ENCODE assay signal across 8 cellular contexts in the genomic region with DNA sequence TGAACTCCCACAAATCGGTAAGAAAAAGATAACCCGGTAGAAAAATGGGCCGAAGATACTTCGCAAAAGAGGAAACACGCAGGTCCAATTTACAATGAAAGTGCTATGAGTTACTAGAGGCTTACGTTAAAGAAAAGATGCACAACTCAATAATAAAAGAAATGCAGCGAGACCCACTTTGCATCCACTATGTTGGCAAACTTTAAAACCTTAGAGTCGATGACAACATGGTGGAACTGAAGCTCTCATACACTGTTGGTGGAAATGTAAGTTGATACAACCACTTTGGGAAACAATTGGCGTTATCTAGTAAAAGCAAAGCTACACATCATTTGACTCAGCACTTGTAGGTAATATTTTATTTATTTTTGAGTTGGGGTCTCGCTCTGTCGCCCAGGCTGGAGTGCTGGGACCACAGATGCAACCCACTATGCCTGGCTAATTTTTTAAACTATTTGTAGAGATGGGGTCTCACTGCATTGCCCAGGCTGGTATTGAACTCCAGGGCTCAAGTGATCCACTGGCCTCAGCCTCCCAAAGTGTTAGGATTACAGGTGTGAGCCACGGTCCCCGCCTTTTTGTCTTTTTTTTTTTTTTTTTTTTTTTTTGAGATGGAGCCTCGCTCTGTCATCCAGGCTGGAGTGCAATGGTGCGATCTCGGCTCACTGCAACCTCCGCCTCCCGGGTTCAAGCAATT. TPM values are rescaled to one million over a fixed set of nuclear protein-coding genes. Genes with fewer than 3 reads are reported as not detected.
DNase-seq lines count a peak whose midpoint lies in the region; ATAC-seq and TF ChIP-seq lines count a peak whose summit lies in the region.

No MANE protein-coding gene starts in this region.

- intact Hi-C loops in A673 (cut with micrococcal nuclease; ENCODE audit: unreplicated experiment) (no loop called here), breast epithelium (cut with DNase I; ENCODE audit: low total_unique reads) (no loop called here)

- ATAC-seq in GM21576 (IDR thresholded peaks at IDR 0.05; ENCODE audit: unreplicated experiment) (no peak), GM21723 (IDR thresholded peaks at IDR 0.05; ENCODE audit: unreplicated experiment) (no peak)

- peaks cover 7% of the 10 kb centered on the region for H3K4me1 ChIP-seq in A673 (ENCODE audit: insufficient read depth, low read length, poor library complexity, severe bottlenecking)
- peaks cover 6% of the 10 kb centered on the region; the same call in 1 of the 2 replicates for H3K4me1 ChIP-seq in HUES48 (ENCODE audit: control insufficient read depth, insufficient read depth, low read length)
- peaks cover 4 to 10% of the 10 kb centered on the region in 2 donors for H3K4me1 ChIP-seq in breast epithelium
- peaks cover 13 to 23% of the 10 kb centered on the region in 2 donors for H3K4me1 ChIP-seq in mucosa of rectum (ENCODE audit: control insufficient read depth in 2 of 2, insufficient read depth in 2 of 2, low read length in 2 of 2)

- BruUV-seq in A673 (replicated peaks; lab: Mats Ljungman, UMichigan): TSS peak; percentile 96

- TF ChIP-seq CTCF in A673 (conservative IDR thresholded peaks at IDR 0.05; ENCODE audit: low read depth, low read length) (no peak), breast epithelium (IDR thresholded peaks at IDR 0.05) (no peak)

- H3K9ac ChIP-seq in HUES48 (ENCODE audit: low read depth, low read length): peak overlapping the region; percentile 91
- H3K9ac ChIP-seq in mucosa of rectum (ENCODE audit: low read depth in 1 of 2, low read length in 2 of 2): peak overlapping the region; percentile 81 to 89

- H3K4me3 ChIP-seq in A673 (ENCODE audit: low read depth, low read length, poor library complexity, severe bottlenecking) (peak overlapping the region; percentile 78), HUES48 (ENCODE audit: low read depth, low read length) (peak overlapping the region; percentile 88), breast epithelium (peak overlapping the region; percentile 85 to 98 (median 97)), mucosa of rectum (ENCODE audit: low read length in 2 of 2) (peak overlapping the region; percentile 91 to 97)

- no peaks in the 10 kb centered on the region for H3K27me3 ChIP-seq in A673 (replicated peaks; ENCODE audit: insufficient read depth, low read depth, low read length, poor library complexity)
- H3K27me3 ChIP-seq in HUES48 (ENCODE audit: control insufficient read depth, insufficient read depth, low read length): no peaks in the 10 kb centered on the region
- H3K27me3 ChIP-seq in breast epithelium: no peaks in the 10 kb centered on the region
- no peaks in the 10 kb centered on the region for H3K27me3 ChIP-seq in mucosa of rectum (ENCODE audit: control insufficient read depth in 2 of 2, insufficient read depth in 2 of 2, low read length in 2 of 2)

- peaks cover 3% of the 10 kb centered on the region for H3K36me3 ChIP-seq in A673 (ENCODE audit: insufficient read depth, low read length, poor library complexity, severe bottlenecking)
- peaks cover 18% of the 10 kb centered on the region for H3K36me3 ChIP-seq in HUES48 (ENCODE audit: control insufficient read depth, insufficient read depth, low read length)
- no peaks in the 10 kb centered on the region for H3K36me3 ChIP-seq in breast epithelium
- H3K36me3 ChIP-seq in mucosa of rectum (ENCODE audit: control insufficient read depth in 2 of 2, insufficient read depth in 2 of 2, low read length in 2 of 2): peaks cover 10% of the 10 kb centered on the region in 2 donors

- TF ChIP-seq POLR2A in breast epithelium (IDR thresholded peaks at IDR 0.05): no peak

- no peaks in the 10 kb centered on the region for H3K9me3 ChIP-seq in A673 (ENCODE audit: low read depth, low read length, poor library complexity, severe bottlenecking)
- no peaks in the 10 kb centered on the region for H3K9me3 ChIP-seq in HUES48 (ENCODE audit: control insufficient read depth, insufficient read depth, low read length)
- H3K9me3 ChIP-seq in breast epithelium: no peaks in the 10 kb centered on the region
- H3K9me3 ChIP-seq in mucosa of rectum (ENCODE audit: control insufficient read depth in 2 of 2, low read length in 2 of 2): no peaks in the 10 kb centered on the region

- POLR2A ChIA-PET in A673 (lab: Charles Lee; ENCODE audit: low non-redundant PET): interaction anchor here (0.7 to 1.1 kb wide), 2 partner anchors 11 to 636 kb away, joined by 3 to 8 read pairs; a partner anchor contains a TSS

- H3K27ac ChIP-seq in A673 (ENCODE audit: low read depth, low read length, poor library complexity, severe bottlenecking) (peak overlapping the region; percentile 73), HUES48 (ENCODE audit: low read depth, low read length) (peak overlapping the region; percentile 96), breast epithelium (peak overlapping the region; percentile 83 to 86), mucosa of rectum (ENCODE audit: low read depth in 2 of 2, low read length in 2 of 2) (peak overlapping the region; percentile 80 to 87)

- CTCF ChIA-PET in A673 (lab: Charles Lee): no interaction called here

- DNase-seq in A673 (ENCODE audit: low spot score) (no peak), breast epithelium (ENCODE audit: low spot score in 2 of 2) (no peak), germinal center (ENCODE audit: low spot score) (no peak), NCI-H2029 treated with DMSO at 0.1 percent for 48 hours (lab: John Stamatoyannopoulos, UW) (no peak)

RNA-seq across cellular contexts. Expression of a gene that starts 0.7 kb away (rescaled TPM):
- 17.5 and 19.5 TPM in 2 replicates for total RNA-seq in A673 (2021)
- total RNA-seq in breast epithelium: 10 to 100 TPM in 2 of 3 donors, 1 to 10 TPM in 1; 8.3 to 13.5 (median 11.8) TPM

RNA-seq across cellular contexts. Expression of a gene that starts 10.9 kb away (rescaled TPM):
- total RNA-seq in A673 (2021) (40.8 and 41.4 TPM in 2 replicates), breast epithelium (10 to 100 TPM in 2 of 3 donors, 1 to 10 TPM in 1; 8.5 to 17.7 (median 13.4) TPM)

RNA-seq across cellular contexts. Expression of a gene that starts 12.8 kb away (rescaled TPM):
- total RNA-seq in A673 (2021) (not detected in 2 replicates), breast epithelium (not detected)

RNA-seq across cellular contexts. Expression of a gene that starts 20.6 kb away (rescaled TPM):
- total RNA-seq in A673 (2021) (172 and 187 TPM in 2 replicates), breast epithelium (10 to 100 TPM; 47.9 to 51.5 (median 49.4) TPM)

RNA-seq across cellular contexts. Expression of a gene that starts 38.0 kb away (rescaled TPM):
- total RNA-seq in A673 (2021) (0.24 TPM in 1 of 2 replicates, not detected in the other), breast epithelium (10 to 100 TPM in 2 of 3 donors, not detected in 1; 12.1 to 18.4 TPM)
